ENCODE assay signal across 8 cellular contexts in genomic region chr3:12840591-12841084, GRCh38. TPM values are rescaled to one million over a fixed set of nuclear protein-coding genes. Genes with fewer than 3 reads are reported as not detected.
DNase-seq lines count a peak whose midpoint lies in the region; ATAC-seq and TF ChIP-seq lines count a peak whose summit lies in the region.

No MANE protein-coding gene starts in this region.

- H3K4me2 ChIP-seq in PC-3 (ENCODE audit: low read length): peak overlapping the region; percentile 94

- CTCF ChIA-PET in PC-3 (lab: Charles Lee): no interaction called here

- H3K4me3 Mint-ChIP-seq in T-helper 2 cell treated with Interferon-gamma antibody and Interleukin-4, amounts not matched to agents 5 μg/mL and 100 μg/mL, for 36 hours: peak overlapping the region; percentile 98
- peak overlapping the region; percentile 98 for H3K4me3 Mint-ChIP-seq in progenitor cell of endocrine pancreas (ENCODE audit: low read depth)

- no peak overlapping the region for H2AFZ ChIP-seq in PC-3 (ENCODE audit: low read length)

- intact Hi-C loops in PC-3 (cut with micrococcal nuclease): loop anchor here (1.0 to 2.0 kb wide), 2 partner anchors 11 to 50 kb away; no protein-coding TSS in a partner anchor

- no peaks in the 10 kb centered on the region for H3K27me3 Mint-ChIP-seq in T-helper 2 cell treated with Interferon-gamma antibody and Interleukin-4, amounts not matched to agents 5 μg/mL and 100 μg/mL, for 36 hours (ENCODE audit: low read depth)
- no peaks in the 10 kb centered on the region for H3K27me3 Mint-ChIP-seq in progenitor cell of endocrine pancreas

- BruUV-seq in PC-3 (replicated peaks; lab: Mats Ljungman, UMichigan): TSS peak; percentile 89

- H3K79me2 ChIP-seq in PC-3 (ENCODE audit: low read length): peaks cover 57% of the 10 kb centered on the region

- 5 to 7% methylated on average over 13 of the region's 13 CpGs for WGBS in esophagus, 2 donors

- peaks cover 53% of the 10 kb centered on the region for H3K36me3 ChIP-seq in PC-3 (ENCODE audit: low read depth, low read length)
- peaks cover 9 to 25% of the 10 kb centered on the region in 2 donors for H3K36me3 ChIP-seq in esophagus (ENCODE audit: control insufficient read depth in 2 of 2, insufficient read depth in 2 of 2, low read length in 1 of 2)

- ATAC-seq in PC-3: peak; percentile 11; the same call in 1 of the 2 replicates

- H3F3A ChIP-seq in PC-3 (ENCODE audit: low read length, unreplicated experiment): peaks cover 6% of the 10 kb centered on the region

- H3K9ac ChIP-seq in PC-3 (ENCODE audit: low read length): peak overlapping the region; percentile 100

- H3K4me1 ChIP-seq in PC-3 (ENCODE audit: insufficient read depth, low read length): peaks cover 30% of the 10 kb centered on the region
- H3K4me1 ChIP-seq in esophagus (ENCODE audit: control insufficient read depth in 2 of 2, insufficient read depth in 2 of 2, low read length in 1 of 2): peaks cover 3 to 11% of the 10 kb centered on the region in 2 donors

- DNase-seq in T-helper 2 cell treated with Interferon-gamma antibody and Interleukin-4, amounts not matched to agents 5 μg/mL and 100 μg/mL, for 36 hours (ENCODE audit: low spot score): no peak
- DNase-seq in T-helper 2 cell: no peak
- no peak for DNase-seq in PC-3
- no peak for DNase-seq in progenitor cell of endocrine pancreas (ENCODE audit: low spot score, unreplicated experiment)
- no peak for DNase-seq in activated effector memory CD4-positive, alpha-beta T cell treated with anti-CD3 and anti-CD28 coated beads, Interleukin-2, amount 50 U/mL, for 16 hours
- no peak for DNase-seq in NCI-H1417 (lab: John Stamatoyannopoulos, UW)
- no peak for DNase-seq in activated CD8-positive, alpha-beta memory T cell treated with anti-CD3 and anti-CD28 coated beads, Interleukin-2, amount 50 U/mL, for 48 hours

- H3K9me3 ChIP-seq in PC-3 (ENCODE audit: low read length): no peaks in the 10 kb centered on the region
- no peaks in the 10 kb centered on the region for H3K9me3 ChIP-seq in esophagus (ENCODE audit: control insufficient read depth in 2 of 2, insufficient read depth in 1 of 2, low read depth in 1 of 2, low read length in 1 of 2)

- TF ChIP-seq CTCF in PC-3 (conservative IDR thresholded peaks at IDR 0.05; ENCODE audit: low read depth, low read length) (no peak), progenitor cell of endocrine pancreas (IDR thresholded peaks at IDR 0.05; ENCODE audit: unreplicated experiment) (no peak)

- POLR2A ChIA-PET in PC-3 (lab: Charles Lee; ENCODE audit: unreplicated experiment): no interaction called here

- H3K9me3 Mint-ChIP-seq in T-helper 2 cell treated with Interferon-gamma antibody and Interleukin-4, amounts not matched to agents 5 μg/mL and 100 μg/mL, for 36 hours: no peaks in the 10 kb centered on the region
- no peaks in the 10 kb centered on the region for H3K9me3 Mint-ChIP-seq in progenitor cell of endocrine pancreas (ENCODE audit: low read depth)

- H3K4me3 ChIP-seq in PC-3 (ENCODE audit: low read length) (peak overlapping the region; percentile 99), esophagus (ENCODE audit: low read depth in 1 of 2, low read length in 2 of 2) (peak overlapping the region; percentile 89 to 90)

- peaks cover 32% of the 10 kb centered on the region for H3K4me1 Mint-ChIP-seq in T-helper 2 cell treated with Interferon-gamma antibody and Interleukin-4, amounts not matched to agents 5 μg/mL and 100 μg/mL, for 36 hours (ENCODE audit: low read depth)
- peaks cover 29% of the 10 kb centered on the region for H3K4me1 Mint-ChIP-seq in progenitor cell of endocrine pancreas (ENCODE audit: low read depth)

- peak overlapping the region; percentile 55 for H3K27ac ChIP-seq in PC-3 (ENCODE audit: low read length)
- H3K27ac ChIP-seq in esophagus (ENCODE audit: low read depth in 2 of 2, low read length in 1 of 2): peak overlapping the region; percentile 86 to 88

- H3K27ac Mint-ChIP-seq in T-helper 2 cell treated with Interferon-gamma antibody and Interleukin-4, amounts not matched to agents 5 μg/mL and 100 μg/mL, for 36 hours: peak overlapping the region; percentile 99
- peak overlapping the region; percentile 100 for H3K27ac Mint-ChIP-seq in progenitor cell of endocrine pancreas

- peaks cover 53% of the 10 kb centered on the region for H3K36me3 Mint-ChIP-seq in T-helper 2 cell treated with Interferon-gamma antibody and Interleukin-4, amounts not matched to agents 5 μg/mL and 100 μg/mL, for 36 hours (ENCODE audit: low read depth)
- H3K36me3 Mint-ChIP-seq in progenitor cell of endocrine pancreas (ENCODE audit: insufficient read depth): peaks cover 26% of the 10 kb centered on the region

- peaks cover 53% of the 10 kb centered on the region for H4K20me1 ChIP-seq in PC-3 (ENCODE audit: low read length)

- no peaks in the 10 kb centered on the region for H3K9me2 ChIP-seq in PC-3 (replicated peaks; ENCODE audit: low read length)

- H3K27me3 ChIP-seq in PC-3 (ENCODE audit: low read length): no peaks in the 10 kb centered on the region
- no peaks in the 10 kb centered on the region for H3K27me3 ChIP-seq in esophagus (ENCODE audit: control insufficient read depth in 1 of 2, insufficient read depth in 2 of 2, low read length in 2 of 2)

RNA-seq across cellular contexts. Expression of gene RPL32, which starts 0.7 kb away (rescaled TPM):
- total RNA-seq in PC-3 (2014; rRNA removed) (2,037 and 2,663 TPM in 2 replicates), progenitor cell of endocrine pancreas (1,626 and 1,662 TPM in 2 replicates)
- polyA plus RNA-seq in esophagus: 1,000 to 10,000 TPM; 2,267 to 2,386 TPM

RNA-seq across cellular contexts. Expression of gene CAND2, which starts 44.2 kb away (rescaled TPM):
- total RNA-seq in PC-3 (2014; rRNA removed): 2.4 and 4.8 TPM in 2 replicates
- polyA plus RNA-seq in esophagus: 1 to 10 TPM in 1 of 2 donors, under 1 TPM in 1; 0.84 to 1.2 TPM
- 7.9 and 11.0 TPM in 2 replicates for total RNA-seq in progenitor cell of endocrine pancreas
